In genomic region chr1:157457279-157457678, GRCh38 we compare ENCODE assay signal across 39 cellular contexts.
"Had no signal": no experiment of that assay in that cellular context is flagged by ENCODE, and none has a peak within 500 bp of the region (broad histone marks: within the 10 kb centered on the region; RNA-seq: fewer than 3 reads in every experiment).

No MANE protein-coding gene starts in this region.

- H3K36me3 ChIP-seq: adrenal gland, ascending aorta, brain microvascular endothelial cell, breast epithelium, cardiac muscle cell had no signal

- H3K4me3 ChIP-seq: adrenal gland, ascending aorta, body of pancreas, breast epithelium, cardiac muscle cell had no signal

- H3K4me3 Mint-ChIP-seq: activated naive CD4-positive, alpha-beta T cell treated with anti-CD3 and anti-CD28 coated beads for 36 hours; activated naive CD4-positive, alpha-beta T cell treated with anti-CD3 and anti-CD28 coated beads, Interleukin-2, amount 10 ng/mL, durations not matched to agents 7 days and 5 days; activated naive CD4-positive, alpha-beta T cell treated with anti-CD3 and anti-CD28 coated beads, Interleukin-2, amount 50 U/mL, for 24 hours; activated naive CD8-positive, alpha-beta T cell; activated naive CD8-positive, alpha-beta T cell treated with anti-CD3 and anti-CD28 coated beads for 36 hours; activated naive CD8-positive, alpha-beta T cell treated with anti-CD3 and anti-CD28 coated beads, Interleukin-2, amount 10 ng/mL, durations not matched to agents 7 days and 5 days; activated naive CD8-positive, alpha-beta T cell treated with anti-CD3 and anti-CD28 coated beads, Interleukin-2, amount 50 U/mL, for 24 hours; activated T-cell treated with anti-CD3 and anti-CD28 coated beads, Interleukin-2, amount 50 U/mL, for 24 hours; activated T-cell treated with anti-CD3 and anti-CD28 coated beads, Interleukin-2, amount 50 U/mL, for 4 hours; activated T-cell treated with anti-CD3 and anti-CD28 coated beads, Interleukin-2, amount 50 U/mL, for 72 hours; activated T-helper 1 cell treated with anti-CD3 and anti-CD28 coated beads, Interleukin-12 subunit alpha, Interleukin-12 subunit beta, Interleukin-2, Interleukin-4 antibody, amounts not matched to agents 30 ng/mL and 10 ng/mL and 1 ng/mL, durations not matched to agents 14 hours and 24 hours and 36 hours; activated T-helper 17 cell treated with anti-CD3 and anti-CD28 coated beads, Interleukin-2, amount 50 U/mL, for 72 hours; brain; central memory CD8-positive, alpha-beta T cell had no signal

- H3K9me3 ChIP-seq: adrenal gland, ascending aorta, body of pancreas, breast epithelium had no signal

- H3K27ac ChIP-seq: adrenal gland, ascending aorta, body of pancreas, brain microvascular endothelial cell, breast epithelium, cardiac muscle cell had no signal

- H3K4me1 Mint-ChIP-seq: activated naive CD4-positive, alpha-beta T cell treated with anti-CD3 and anti-CD28 coated beads, Interleukin-2, amount 10 ng/mL, durations not matched to agents 7 days and 5 days; activated naive CD4-positive, alpha-beta T cell treated with anti-CD3 and anti-CD28 coated beads, Interleukin-2, amount 50 U/mL, for 24 hours; activated naive CD8-positive, alpha-beta T cell treated with anti-CD3 and anti-CD28 coated beads for 36 hours; activated naive CD8-positive, alpha-beta T cell treated with anti-CD3 and anti-CD28 coated beads, Interleukin-2, amount 10 ng/mL, durations not matched to agents 7 days and 5 days; activated naive CD8-positive, alpha-beta T cell treated with anti-CD3 and anti-CD28 coated beads, Interleukin-2, amount 50 U/mL, for 24 hours; activated T-helper 17 cell treated with anti-CD3 and anti-CD28 coated beads, Interleukin-2, amount 50 U/mL, for 72 hours; brain; central memory CD8-positive, alpha-beta T cell had no signal

- H3K27me3 Mint-ChIP-seq: activated naive CD4-positive, alpha-beta T cell treated with anti-CD3 and anti-CD28 coated beads, Interleukin-2, amount 50 U/mL, for 24 hours; activated naive CD8-positive, alpha-beta T cell treated with anti-CD3 and anti-CD28 coated beads for 36 hours had no signal

- H3K4me1 ChIP-seq: adrenal gland, ascending aorta, body of pancreas, breast epithelium had no signal

- H3K27me3 ChIP-seq: adrenal gland, ascending aorta, body of pancreas, brain microvascular endothelial cell, breast epithelium, cardiac muscle cell had no signal

- DNase-seq: activated effector memory CD4-positive, alpha-beta T cell treated with anti-CD3 and anti-CD28 coated beads, Interleukin-2, amount 50 U/mL, for 16 hours; activated effector memory CD4-positive, alpha-beta T cell treated with Interleukin-2 at 50 U/mL for 16 hours; activated gamma-delta T cell; activated gamma-delta T cell treated with Interleukin-2 at 50 U/mL for 16 hours; activated naive CD4-positive, alpha-beta T cell; activated naive CD4-positive, alpha-beta T cell treated with anti-CD3 and anti-CD28 coated beads for 36 hours; activated naive CD4-positive, alpha-beta T cell treated with anti-CD3 and anti-CD28 coated beads, Interleukin-2, amount 10 ng/mL, durations not matched to agents 7 days and 5 days; activated naive CD4-positive, alpha-beta T cell treated with anti-CD3 and anti-CD28 coated beads, Interleukin-2, amount 50 U/mL, for 16 hours; activated naive CD4-positive, alpha-beta T cell treated with Interleukin-2 at 50 U/mL for 16 hours; activated naive CD8-positive, alpha-beta T cell treated with anti-CD3 and anti-CD28 coated beads for 36 hours; activated naive CD8-positive, alpha-beta T cell treated with anti-CD3 and anti-CD28 coated beads, Interleukin-2, amount 10 ng/mL, durations not matched to agents 7 days and 5 days; activated naive CD8-positive, alpha-beta T cell treated with anti-CD3 and anti-CD28 coated beads, Interleukin-2, amount 50 U/mL, for 24 hours; activated T-cell treated with anti-CD3 and anti-CD28 coated beads, Interleukin-2, amount 50 U/mL, for 1 hour; activated T-cell treated with anti-CD3 and anti-CD28 coated beads, Interleukin-2, amount 50 U/mL, for 24 hours; activated T-cell treated with anti-CD3 and anti-CD28 coated beads, Interleukin-2, amount 50 U/mL, for 4 hours; activated T-cell treated with anti-CD3 and anti-CD28 coated beads, Interleukin-2, amount 50 U/mL, for 48 hours; activated T-cell treated with anti-CD3 and anti-CD28 coated beads, Interleukin-2, amount 50 U/mL, for 72 hours; adrenal gland; amniotic stem cell; amygdala; anterior cingulate cortex; aorta; body of pancreas; brain microvascular endothelial cell; caudate nucleus; central memory CD4-positive, alpha-beta T cell; cerebellar nuclear complex had no signal

- H3K36me3 Mint-ChIP-seq: activated naive CD4-positive, alpha-beta T cell treated with anti-CD3 and anti-CD28 coated beads, Interleukin-2, amount 10 ng/mL, durations not matched to agents 7 days and 5 days; activated naive CD4-positive, alpha-beta T cell treated with anti-CD3 and anti-CD28 coated beads, Interleukin-2, amount 50 U/mL, for 24 hours; activated naive CD4-positive, alpha-beta T cell treated with anti-CD3 and anti-CD28 coated beads, Interleukin-2, amount 50 U/mL, for 72 hours; activated naive CD8-positive, alpha-beta T cell; activated naive CD8-positive, alpha-beta T cell treated with anti-CD3 and anti-CD28 coated beads for 36 hours; activated naive CD8-positive, alpha-beta T cell treated with anti-CD3 and anti-CD28 coated beads, Interleukin-2, amount 10 ng/mL, durations not matched to agents 7 days and 5 days; brain had no signal

- H3K27ac Mint-ChIP-seq: activated naive CD4-positive, alpha-beta T cell treated with anti-CD3 and anti-CD28 coated beads for 36 hours; activated naive CD4-positive, alpha-beta T cell treated with anti-CD3 and anti-CD28 coated beads, Interleukin-2, amount 10 ng/mL, durations not matched to agents 7 days and 5 days; activated naive CD4-positive, alpha-beta T cell treated with anti-CD3 and anti-CD28 coated beads, Interleukin-2, amount 50 U/mL, for 24 hours; activated naive CD4-positive, alpha-beta T cell treated with anti-CD3 and anti-CD28 coated beads, Interleukin-2, amount 50 U/mL, for 72 hours; activated naive CD8-positive, alpha-beta T cell; activated naive CD8-positive, alpha-beta T cell treated with anti-CD3 and anti-CD28 coated beads for 36 hours; activated naive CD8-positive, alpha-beta T cell treated with anti-CD3 and anti-CD28 coated beads, Interleukin-2, amount 10 ng/mL, durations not matched to agents 7 days and 5 days; activated naive CD8-positive, alpha-beta T cell treated with anti-CD3 and anti-CD28 coated beads, Interleukin-2, amount 50 U/mL, for 24 hours; activated T-cell treated with anti-CD3 and anti-CD28 coated beads, Interleukin-2, amount 50 U/mL, for 24 hours; activated T-cell treated with anti-CD3 and anti-CD28 coated beads, Interleukin-2, amount 50 U/mL, for 72 hours; activated T-helper 1 cell treated with anti-CD3 and anti-CD28 coated beads, Interleukin-12 subunit alpha, Interleukin-12 subunit beta, Interleukin-2, Interleukin-4 antibody, amounts not matched to agents 30 ng/mL and 10 ng/mL and 1 ng/mL, durations not matched to agents 14 hours and 24 hours and 36 hours; activated T-helper 17 cell treated with anti-CD3 and anti-CD28 coated beads, Interleukin-2, amount 50 U/mL, for 72 hours; activated T-helper 2 cell treated with anti-CD3 and anti-CD28 coated beads, Interferon-gamma antibody, Interleukin-2, Interleukin-4, amounts not matched to agents 10 μg/mL and 5 μg/mL and 100 μg/mL, durations not matched to agents 14 hours and 24 hours and 36 hours; brain had no signal

- ATAC-seq: activated naive CD4-positive, alpha-beta T cell treated with anti-CD3 and anti-CD28 coated beads, Interleukin-2, amount 50 U/mL, for 72 hours; activated naive CD8-positive, alpha-beta T cell treated with anti-CD3 and anti-CD28 coated beads, Interleukin-2, amount 50 U/mL, for 24 hours; activated T-cell treated with anti-CD3 and anti-CD28 coated beads, Interleukin-2, amount 50 U/mL, for 4 hours; activated T-cell treated with anti-CD3 and anti-CD28 coated beads, Interleukin-2, amount 50 U/mL, for 72 hours; activated T-helper 17 cell treated with anti-CD3 and anti-CD28 coated beads, Interleukin-2, amount 50 U/mL, for 72 hours; body of pancreas had no signal

- FAIRE-seq: astrocyte had no signal

- H3K9me3 Mint-ChIP-seq: activated naive CD4-positive, alpha-beta T cell treated with anti-CD3 and anti-CD28 coated beads for 36 hours; activated naive CD4-positive, alpha-beta T cell treated with anti-CD3 and anti-CD28 coated beads, Interleukin-2, amount 10 ng/mL, durations not matched to agents 7 days and 5 days; activated naive CD4-positive, alpha-beta T cell treated with anti-CD3 and anti-CD28 coated beads, Interleukin-2, amount 50 U/mL, for 24 hours; activated naive CD4-positive, alpha-beta T cell treated with anti-CD3 and anti-CD28 coated beads, Interleukin-2, amount 50 U/mL, for 72 hours; activated naive CD8-positive, alpha-beta T cell treated with anti-CD3 and anti-CD28 coated beads for 36 hours; activated naive CD8-positive, alpha-beta T cell treated with anti-CD3 and anti-CD28 coated beads, Interleukin-2, amount 50 U/mL, for 24 hours; activated T-cell treated with anti-CD3 and anti-CD28 coated beads, Interleukin-2, amount 50 U/mL, for 24 hours; activated T-cell treated with anti-CD3 and anti-CD28 coated beads, Interleukin-2, amount 50 U/mL, for 4 hours; activated T-cell treated with anti-CD3 and anti-CD28 coated beads, Interleukin-2, amount 50 U/mL, for 72 hours; activated T-helper 1 cell treated with anti-CD3 and anti-CD28 coated beads, Interleukin-12 subunit alpha, Interleukin-12 subunit beta, Interleukin-2, Interleukin-4 antibody, amounts not matched to agents 30 ng/mL and 10 ng/mL and 1 ng/mL, durations not matched to agents 14 hours and 24 hours and 36 hours; activated T-helper 17 cell treated with anti-CD3 and anti-CD28 coated beads, Interleukin-2, amount 50 U/mL, for 72 hours; activated T-helper 2 cell treated with anti-CD3 and anti-CD28 coated beads, Interferon-gamma antibody, Interleukin-2, Interleukin-4, amounts not matched to agents 10 μg/mL and 5 μg/mL and 100 μg/mL, durations not matched to agents 14 hours and 24 hours and 36 hours; brain; central memory CD8-positive, alpha-beta T cell had no signal
